ENCODE assay signal across 9 cellular contexts in genomic region chr1:7948950-7949349, GRCh38. TPM values are rescaled to one million over a fixed set of nuclear protein-coding genes. Genes with fewer than 3 reads are reported as not detected.
DNase-seq lines count a peak whose midpoint lies in the region; ATAC-seq lines count a peak whose summit lies in the region.
"Had no signal": no experiment of that assay in that cellular context is flagged by ENCODE, and none has a peak within 500 bp of the region (broad histone marks: within the 10 kb centered on the region; RNA-seq: fewer than 3 reads in every experiment).

No MANE protein-coding gene starts in this region.

- no peaks in the 10 kb centered on the region for H3K36me3 Mint-ChIP-seq in stimulated activated memory B cell treated with anti-CD40 and anti-IgM and Interleukin-4, amounts not matched to agents 10 μg/mL and 1 μg/mL and 100 μg/mL, for 72 hours

- intact Hi-C loops in left ventricle myocardium superior (cut with micrococcal nuclease), result no loop called here

- peak overlapping the region; percentile 61 for H3K27ac Mint-ChIP-seq in stimulated activated memory B cell treated with anti-CD40 and anti-IgM and Interleukin-4, amounts not matched to agents 10 μg/mL and 1 μg/mL and 100 μg/mL, for 72 hours

- no peak overlapping the region for H3K4me3 Mint-ChIP-seq in stimulated activated memory B cell treated with anti-CD40 and anti-IgM and Interleukin-4, amounts not matched to agents 10 μg/mL and 1 μg/mL and 100 μg/mL, for 72 hours

- no peak for ATAC-seq in stimulated activated memory B cell treated with anti-CD40 and anti-IgM and Interleukin-4, amounts not matched to agents 10 μg/mL and 1 μg/mL and 100 μg/mL, for 72 hours
- ATAC-seq in left ventricle myocardium superior, result no peak

- peaks cover 12% of the 10 kb centered on the region for H3K4me1 Mint-ChIP-seq in stimulated activated memory B cell treated with anti-CD40 and anti-IgM and Interleukin-4, amounts not matched to agents 10 μg/mL and 1 μg/mL and 100 μg/mL, for 72 hours

- no peaks in the 10 kb centered on the region for H3K9me3 Mint-ChIP-seq in stimulated activated memory B cell treated with anti-CD40 and anti-IgM and Interleukin-4, amounts not matched to agents 10 μg/mL and 1 μg/mL and 100 μg/mL, for 72 hours

- H3K27me3 Mint-ChIP-seq in stimulated activated memory B cell treated with anti-CD40 and anti-IgM and Interleukin-4, amounts not matched to agents 10 μg/mL and 1 μg/mL and 100 μg/mL, for 72 hours, result no peaks in the 10 kb centered on the region

- peak; percentile 22 for DNase-seq in activated gamma-delta T cell treated with Interleukin-2 at 50 U/mL for 16 hours
- DNase-seq in activated gamma-delta T cell (lab: John Stamatoyannopoulos, UW), result no peak
- DNase-seq in T-helper 22 cell (ENCODE audit: low read depth), result peak; percentile 31
- peak; percentile 25 for DNase-seq in effector CD4-positive, alpha-beta T cell
- no peak for DNase-seq in GOT3 (lab: John Stamatoyannopoulos, UW)
- no peak for DNase-seq in left ventricle myocardium superior
- no peak for DNase-seq in NCI-H2196 treated with DMSO at 0.1 percent for 48 hours (lab: John Stamatoyannopoulos, UW; ENCODE audit: unreplicated experiment)
- DNase-seq: NCI-H2081 treated with DMSO at 0.1 percent for 48 hours had no signal

RNA-seq across cellular contexts. Expression of gene TNFRSF9, which starts 8.3 kb away (rescaled TPM):
- not detected for total RNA-seq in left ventricle myocardium superior

RNA-seq across cellular contexts. Expression of gene PARK7, which starts 12.6 kb away (rescaled TPM):
- 335 TPM for total RNA-seq in left ventricle myocardium superior

Comparison
In these comparisons a context has a peak if more than half of its experiments do, and no peak if none do; other contexts are left out.
1. DNase-seq: peak in activated gamma-delta T cell treated with Interleukin-2 at 50 U/mL for 16 hours (single experiment), T-helper 22 cell (single experiment) and effector CD4-positive, alpha-beta T cell (single experiment); none in activated gamma-delta T cell (single experiment), GOT3 (single experiment), left ventricle myocardium superior (single experiment) and NCI-H2196 treated with DMSO at 0.1 percent for 48 hours (single experiment).